8 cellular contexts compared by ENCODE assay signal in genomic region chr19:8610041-8610927, GRCh38. TPM values are rescaled to one million over a fixed set of nuclear protein-coding genes. Genes with fewer than 3 reads are reported as not detected.
A peak's percentile ranks its signal among the peaks of the same experiment; 100 is the strongest.
DNase-seq lines count a peak whose midpoint lies in the region; ATAC-seq and TF ChIP-seq lines count a peak whose summit lies in the region.

Gene ADAMTS10 (minus strand): TSS chr19:8610715. CDS start chr19:8605710, 5,005 bp downstream.

- peaks cover 4 to 25% (median 17%) of the 10 kb centered on the region in 11 experiments for H3K36me3 ChIP-seq in BLaER1 treated with 17β-estradiol and CSF1 and Interleukin-3, amounts not matched to agents 10 nM and 100 nM
- H3K36me3 ChIP-seq in OCI-LY1 (ENCODE audit: insufficient read depth, low read length), result no peaks in the 10 kb centered on the region
- no peaks in the 10 kb centered on the region for H3K36me3 ChIP-seq in hepatocyte (replicated peaks; ENCODE audit: insufficient read depth, low read depth)

- 2% methylated on average over 29 of the region's 74 CpGs for WGBS in hepatocyte (ENCODE audit: low lambda C conversion rate, missing lambda C conversion rate)

- TF ChIP-seq CTCF in OCI-LY1 (IDR thresholded peaks at IDR 0.05; ENCODE audit: low read length) (no peak), hepatocyte (IDR thresholded peaks at IDR 0.05; ENCODE audit: poor library complexity) (no peak)

- H3K79me2 ChIP-seq in OCI-LY1 (ENCODE audit: insufficient read depth, low read length) (no peaks in the 10 kb centered on the region), hepatocyte (peaks cover 15% of the 10 kb centered on the region)

- H3K9me2 ChIP-seq in OCI-LY1 (ENCODE audit: low read depth, low read length) (no peaks in the 10 kb centered on the region), hepatocyte (replicated peaks; ENCODE audit: insufficient read depth) (no peaks in the 10 kb centered on the region)

- peaks cover 3 to 16% (median 13%) of the 10 kb centered on the region in 11 experiments for H3K9me3 ChIP-seq in BLaER1 treated with 17β-estradiol and CSF1 and Interleukin-3, amounts not matched to agents 10 nM and 100 nM (replicated peaks in 1 of 11)
- H3K9me3 ChIP-seq in OCI-LY1 (ENCODE audit: low read length), result no peaks in the 10 kb centered on the region
- H3K9me3 ChIP-seq in hepatocyte (ENCODE audit: low read depth), result no peaks in the 10 kb centered on the region

- peaks cover 27 to 54% (median 43%) of the 10 kb centered on the region in 10 experiments for H3K4me1 ChIP-seq in BLaER1 treated with 17β-estradiol and CSF1 and Interleukin-3, amounts not matched to agents 10 nM and 100 nM
- H3K4me1 ChIP-seq in OCI-LY1 (ENCODE audit: insufficient read depth, low read length, severe bottlenecking) (no peaks in the 10 kb centered on the region), hepatocyte (ENCODE audit: insufficient read depth) (peaks cover 6% of the 10 kb centered on the region)

- H3K27ac Mint-ChIP-seq in activated naive CD8-positive, alpha-beta T cell treated with anti-CD3 and anti-CD28 coated beads, Interleukin-2, amount 50 U/mL, for 24 hours, result peak within 1 kb of the TSS; percentile 52

- peak within 1 kb of the TSS; percentile 86 for H3K4me3 Mint-ChIP-seq in activated naive CD8-positive, alpha-beta T cell treated with anti-CD3 and anti-CD28 coated beads, Interleukin-2, amount 50 U/mL, for 24 hours

- intact Hi-C loops in sciatic nerve (cut with DNase I), result no loop called here

- peak within 1 kb of the TSS; percentile 85 to 93 (median 90) for H3K27ac ChIP-seq in BLaER1 treated with 17β-estradiol and CSF1 and Interleukin-3, amounts not matched to agents 10 nM and 100 nM
- no peak within 1 kb of the TSS for H3K27ac ChIP-seq in OCI-LY1 (ENCODE audit: low read depth, low read length, poor library complexity, severe bottlenecking)
- H3K27ac ChIP-seq in hepatocyte, result peak within 1 kb of the TSS; percentile 91

- peak; percentile 37 for DNase-seq in activated naive CD8-positive, alpha-beta T cell treated with anti-CD3 and anti-CD28 coated beads, Interleukin-2, amount 50 U/mL, for 24 hours
- DNase-seq in hepatocyte (ENCODE audit: low spot score), result peak; percentile 71
- DNase-seq in sciatic nerve (ENCODE audit: low spot score), result no peak
- DNase-seq in SHP77 (lab: John Stamatoyannopoulos, UW), result no peak

- ATAC-seq in activated naive CD8-positive, alpha-beta T cell treated with anti-CD3 and anti-CD28 coated beads, Interleukin-2, amount 50 U/mL, for 24 hours, result peak; percentile 25
- ATAC-seq in sciatic nerve, result peak; percentile 34
- no peak for ATAC-seq in HG03457 (IDR thresholded peaks at IDR 0.05; ENCODE audit: unreplicated experiment)
- ATAC-seq in GM18868 (IDR thresholded peaks at IDR 0.05; ENCODE audit: unreplicated experiment), result no peak

- peaks cover 2% of the 10 kb centered on the region for H3K36me3 Mint-ChIP-seq in activated naive CD8-positive, alpha-beta T cell treated with anti-CD3 and anti-CD28 coated beads, Interleukin-2, amount 50 U/mL, for 24 hours (ENCODE audit: low read depth)

- H3K9me3 Mint-ChIP-seq in activated naive CD8-positive, alpha-beta T cell treated with anti-CD3 and anti-CD28 coated beads, Interleukin-2, amount 50 U/mL, for 24 hours, result no peaks in the 10 kb centered on the region

- no peak within 1 kb of the TSS for H2AFZ ChIP-seq in OCI-LY1 (ENCODE audit: low read length)
- H2AFZ ChIP-seq in hepatocyte, result peak within 1 kb of the TSS; percentile 80

- H3K9ac ChIP-seq in BLaER1 treated with 17β-estradiol and CSF1 and Interleukin-3, amounts not matched to agents 10 nM and 100 nM, result peak within 1 kb of the TSS; percentile 84 to 93 (median 90)
- H3K9ac ChIP-seq in OCI-LY1 (ENCODE audit: low read length), result no peak within 1 kb of the TSS

- H3K27me3 Mint-ChIP-seq in activated naive CD8-positive, alpha-beta T cell treated with anti-CD3 and anti-CD28 coated beads, Interleukin-2, amount 50 U/mL, for 24 hours, result peaks cover 9% of the 10 kb centered on the region

- no peaks in the 10 kb centered on the region for H3F3A ChIP-seq in OCI-LY1 (ENCODE audit: insufficient read depth, low read length)

- H4K20me1 ChIP-seq in BLaER1 treated with 17β-estradiol and CSF1 and Interleukin-3, amounts not matched to agents 10 nM and 100 nM, result peaks cover 0 to 21% (median 5%) of the 10 kb centered on the region in 11 experiments; a peak in 7 of 22 replicates
- H4K20me1 ChIP-seq in OCI-LY1 (ENCODE audit: insufficient read depth, low read length) (no peaks in the 10 kb centered on the region), hepatocyte (ENCODE audit: insufficient read depth, poor library complexity, severe bottlenecking) (no peaks in the 10 kb centered on the region)

- peaks cover 33% of the 10 kb centered on the region for H3K4me1 Mint-ChIP-seq in activated naive CD8-positive, alpha-beta T cell treated with anti-CD3 and anti-CD28 coated beads, Interleukin-2, amount 50 U/mL, for 24 hours

- H3K27me3 ChIP-seq in BLaER1 treated with 17β-estradiol and CSF1 and Interleukin-3, amounts not matched to agents 10 nM and 100 nM, result no peaks in the 10 kb centered on the region
- 0 out of 2 replicates have a peak, but pooled peaks cover 6% of the 10 kb centered on the region for H3K27me3 ChIP-seq in OCI-LY1 (ENCODE audit: insufficient read depth, low read length)
- H3K27me3 ChIP-seq in hepatocyte, result no peaks in the 10 kb centered on the region

- peak within 1 kb of the TSS; percentile 90 to 97 (median 95) for H3K4me2 ChIP-seq in BLaER1 treated with 17β-estradiol and CSF1 and Interleukin-3, amounts not matched to agents 10 nM and 100 nM
- H3K4me2 ChIP-seq in OCI-LY1 (ENCODE audit: low read length) (no peak within 1 kb of the TSS; the same call in 1 of the 2 replicates), hepatocyte (peak within 1 kb of the TSS; percentile 87)

- peak within 1 kb of the TSS; percentile 70 to 90 (median 78) for H3K4me3 ChIP-seq in BLaER1 treated with 17β-estradiol and CSF1 and Interleukin-3, amounts not matched to agents 10 nM and 100 nM
- H3K4me3 ChIP-seq in OCI-LY1 (ENCODE audit: low read depth, low read length, poor library complexity, severe bottlenecking) (peak within 1 kb of the TSS; percentile 21), hepatocyte (peak within 1 kb of the TSS; percentile 63)

RNA-seq across cellular contexts. Expression of gene ADAMTS10, which starts in this region (rescaled TPM):
- total RNA-seq in hepatocyte, result 22.1 and 31.9 TPM in 2 replicates
- polyA plus RNA-seq in hepatocyte, result 15.8 and 28.5 TPM in 2 replicates
- total RNA-seq in sciatic nerve, result 60.1 TPM

Comparison
In these comparisons a context has a peak if more than half of its experiments do, and no peak if none do; other contexts are left out.
1. H3K4me3 ChIP-seq: peak in every context shown above with its lines; median percentile 78 in BLaER1 treated with 17β-estradiol and CSF1 and Interleukin-3, amounts not matched to agents 10 nM and 100 nM; 63 in hepatocyte; 21 in OCI-LY1.
2. ATAC-seq: peak in activated naive CD8-positive, alpha-beta T cell treated with anti-CD3 and anti-CD28 coated beads, Interleukin-2, amount 50 U/mL, for 24 hours (single experiment) and sciatic nerve (single experiment); none in HG03457 (single experiment) and GM18868 (single experiment).
3. DNase-seq: peak in activated naive CD8-positive, alpha-beta T cell treated with anti-CD3 and anti-CD28 coated beads, Interleukin-2, amount 50 U/mL, for 24 hours (single experiment) and hepatocyte (single experiment); none in sciatic nerve (single experiment) and SHP77 (0 of 2).